ENCODE assay signal across 17 cellular contexts in genomic region chr3:187830181-187830580, GRCh38.
"Had no signal": no experiment of that assay in that cellular context is flagged by ENCODE, and none has a peak within 500 bp of the region (broad histone marks: within the 10 kb centered on the region; RNA-seq: fewer than 3 reads in every experiment).

No MANE protein-coding gene starts in this region.

- ATAC-seq: activated CD8-positive, alpha-beta memory T cell treated with anti-CD3 and anti-CD28 coated beads, Interleukin-2, amount 10 ng/mL, durations not matched to agents 7 days and 5 days; lower lobe of right lung; naive thymus-derived CD8-positive, alpha-beta T cell; right lobe of liver; SK-N-SH treated with all-trans-retinoic acid at 6 μM for 48 hours; stimulated activated memory B cell treated with anti-CD40 and anti-IgM and Interleukin-4, amounts not matched to agents 10 μg/mL and 1 μg/mL and 100 μg/mL, for 72 hours had no signal

- H3K27ac ChIP-seq: lower lobe of right lung, neutrophil, parathyroid adenoma, right lobe of liver, tibial artery had no signal

- H3K36me3 Mint-ChIP-seq: stimulated activated memory B cell treated with anti-CD40 and anti-IgM and Interleukin-4, amounts not matched to agents 10 μg/mL and 1 μg/mL and 100 μg/mL, for 72 hours had no signal

- H2AFZ ChIP-seq: parathyroid adenoma had no signal

- H3K79me2 ChIP-seq: parathyroid adenoma had no signal

- H3K27ac Mint-ChIP-seq: activated CD8-positive, alpha-beta memory T cell treated with anti-CD3 and anti-CD28 coated beads, Interleukin-2, amount 10 ng/mL, durations not matched to agents 7 days and 5 days; activated T-helper 2 cell treated with anti-CD3 and anti-CD28 coated beads, Interferon-gamma antibody, Interleukin-2, Interleukin-4, amounts not matched to agents 10 μg/mL and 5 μg/mL and 100 μg/mL, durations not matched to agents 14 hours and 24 hours and 36 hours; dendritic cell treated with granulocyte-macrophage colony-stimulating factor and Interleukin-4, amounts not matched to agents 40 ng/mL and 50 ng/mL, for 4 days; stimulated activated memory B cell treated with anti-CD40 and anti-IgM and Interleukin-4, amounts not matched to agents 10 μg/mL and 1 μg/mL and 100 μg/mL, for 72 hours had no signal

- DNase-seq: activated CD4-positive, alpha-beta T cell treated with anti-CD3 and anti-CD28 coated beads, Interleukin-2, amount 50 U/mL, for 4 hours; activated CD8-positive, alpha-beta memory T cell treated with anti-CD3 and anti-CD28 coated beads, Interleukin-2, amount 10 ng/mL, durations not matched to agents 7 days and 5 days; activated naive CD4-positive, alpha-beta T cell treated with Interleukin-2 at 50 U/mL for 16 hours; effector CD8-positive, alpha-beta T cell; glutamatergic neuron; lower lobe of right lung; naive thymus-derived CD8-positive, alpha-beta T cell; right lobe of liver; SIG-M5; stimulated activated CD4-positive, alpha-beta T cell treated with anti-CD3 and anti-CD28 coated beads, Interleukin-4, amount 100 ng/mL, for 24 hours; tibial artery had no signal

- H3K4me3 Mint-ChIP-seq: activated CD8-positive, alpha-beta memory T cell treated with anti-CD3 and anti-CD28 coated beads, Interleukin-2, amount 10 ng/mL, durations not matched to agents 7 days and 5 days; dendritic cell treated with granulocyte-macrophage colony-stimulating factor and Interleukin-4, amounts not matched to agents 40 ng/mL and 50 ng/mL, for 4 days; naive thymus-derived CD8-positive, alpha-beta T cell; stimulated activated memory B cell treated with anti-CD40 and anti-IgM and Interleukin-4, amounts not matched to agents 10 μg/mL and 1 μg/mL and 100 μg/mL, for 72 hours had no signal

- H3K36me3 ChIP-seq: lower lobe of right lung, neutrophil, right lobe of liver, tibial artery had no signal

- H3K27me3 ChIP-seq: neutrophil, right lobe of liver, tibial artery had no signal

- H3K9me3 ChIP-seq: lower lobe of right lung, neutrophil, right lobe of liver, tibial artery had no signal

- H3K27me3 Mint-ChIP-seq: activated CD8-positive, alpha-beta memory T cell treated with anti-CD3 and anti-CD28 coated beads, Interleukin-2, amount 10 ng/mL, durations not matched to agents 7 days and 5 days; naive thymus-derived CD8-positive, alpha-beta T cell; stimulated activated memory B cell treated with anti-CD40 and anti-IgM and Interleukin-4, amounts not matched to agents 10 μg/mL and 1 μg/mL and 100 μg/mL, for 72 hours had no signal

- H3K4me1 ChIP-seq: lower lobe of right lung, parathyroid adenoma, right lobe of liver, tibial artery had no signal

- H3K4me3 ChIP-seq: lower lobe of right lung, right lobe of liver, tibial artery had no signal

- H3K9ac ChIP-seq: parathyroid adenoma had no signal
